ENCODE assay signal across 8 cellular contexts in the genomic region with DNA sequence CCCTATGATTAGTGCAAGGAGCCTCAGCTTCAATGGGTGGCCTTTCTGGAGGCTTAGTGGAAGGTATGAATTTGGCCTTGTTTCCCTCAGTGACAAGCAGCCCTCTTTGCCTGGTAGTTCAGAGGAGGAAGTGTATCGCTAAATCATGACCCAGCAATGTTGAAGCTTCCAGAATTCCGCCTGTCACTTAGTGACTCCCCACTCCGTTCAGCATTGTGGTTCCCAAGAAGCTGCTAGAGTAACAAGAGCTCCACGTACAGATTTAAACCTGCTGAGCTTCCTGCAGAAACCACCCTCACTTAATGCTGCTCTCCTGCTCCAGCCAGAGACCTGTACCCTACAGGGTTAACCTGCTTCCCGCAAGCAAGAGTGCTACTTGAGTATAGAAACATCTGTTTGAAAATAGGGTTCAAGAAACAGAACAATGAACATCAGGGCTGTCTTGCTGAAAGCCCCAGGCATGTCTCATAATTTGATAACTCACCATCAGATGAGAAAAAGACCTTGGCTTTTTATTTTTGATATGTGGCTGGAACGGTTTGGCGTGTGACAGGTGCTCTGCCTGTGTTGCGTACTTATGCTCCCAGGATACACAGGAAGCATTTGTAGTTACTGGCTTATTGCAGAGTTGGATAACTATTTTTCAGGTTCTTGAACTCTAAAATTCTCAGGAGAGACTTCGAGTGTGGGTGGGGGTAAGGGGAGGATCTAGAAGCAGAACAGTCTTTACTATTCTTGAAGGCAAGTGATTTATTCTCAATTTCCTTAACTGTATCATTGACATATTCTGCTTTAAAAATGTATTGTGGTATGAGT.
A peak's percentile ranks its signal among the peaks of the same experiment; 100 is the strongest.
DNase-seq lines count a peak whose midpoint lies in the region; ATAC-seq and TF ChIP-seq lines count a peak whose summit lies in the region.

No MANE protein-coding gene starts in this region.

- intact Hi-C loops in MCF 10A (cut with micrococcal nuclease) (loop anchor here (5.0 kb wide), 2 partner anchors 115 to 300 kb away; no protein-coding TSS in a partner anchor), mammary epithelial cell (cut with micrococcal nuclease) (no loop called here), colonic mucosa (cut with DNase I) (loop anchor here (10.0 kb wide), 1 partner anchor 263 kb away; no protein-coding TSS in a partner anchor), vagina (cut with DNase I) (loop anchor here (5.0 kb wide), 1 partner anchor 280 kb away; no protein-coding TSS in a partner anchor)

- 95% methylated on average over 8 of the region's 9 CpGs for WGBS in mammary epithelial cell (ENCODE audit: low coverage, missing lambda C conversion rate)

- H3K27me3 Mint-ChIP-seq in MCF 10A (ENCODE audit: insufficient read depth, unreplicated experiment) (no peaks in the 10 kb centered on the region), mesothelial cell of epicardium (ENCODE audit: low read depth) (no peaks in the 10 kb centered on the region)

- peaks cover 22% of the 10 kb centered on the region for H3K27me3 ChIP-seq in mammary epithelial cell (ENCODE audit: insufficient read depth, low read length)
- H3K27me3 ChIP-seq in colonic mucosa, result no peaks in the 10 kb centered on the region
- H3K27me3 ChIP-seq in vagina, result no peaks in the 10 kb centered on the region

- no peak overlapping the region for H2AFZ ChIP-seq in mammary epithelial cell (ENCODE audit: low read depth, low read length)

- H3K79me2 ChIP-seq in mammary epithelial cell (ENCODE audit: insufficient read depth, low read length), result no peaks in the 10 kb centered on the region

- H3K4me1 Mint-ChIP-seq in MCF 10A (ENCODE audit: insufficient read depth, unreplicated experiment) (peaks cover 30% of the 10 kb centered on the region), mesothelial cell of epicardium (peaks cover 39% of the 10 kb centered on the region)

- H3K9me3 ChIP-seq in mammary epithelial cell (replicated peaks; ENCODE audit: insufficient read depth, low read length), result no peaks in the 10 kb centered on the region
- no peaks in the 10 kb centered on the region for H3K9me3 ChIP-seq in colonic mucosa
- H3K9me3 ChIP-seq in vagina, result no peaks in the 10 kb centered on the region

- H3K4me3 Mint-ChIP-seq in MCF 10A (ENCODE audit: unreplicated experiment) (peak overlapping the region; percentile 89), mesothelial cell of epicardium (peak overlapping the region; percentile 83)

- no TSS peak for BruUV-seq in MCF 10A (replicated peaks; lab: Mats Ljungman, UMichigan)
- no TSS peak for BruUV-seq in mammary epithelial cell (replicated peaks; lab: Mats Ljungman, UMichigan)

- peak overlapping the region; percentile 83 for H3K27ac Mint-ChIP-seq in MCF 10A (ENCODE audit: low read depth, unreplicated experiment)
- H3K27ac Mint-ChIP-seq in mesothelial cell of epicardium, result peak overlapping the region; percentile 41

- no peak overlapping the region for H3K4me3 ChIP-seq in mammary epithelial cell (replicated peaks in 1 of 3; ENCODE audit: insufficient read depth in 1 of 3, low read depth in 2 of 3, low read length in 3 of 3)
- H3K4me3 ChIP-seq in colonic mucosa, result peak overlapping the region; percentile 71
- peak overlapping the region; percentile 72 to 76 for H3K4me3 ChIP-seq in vagina

- TF ChIP-seq CTCF in MCF 10A (IDR thresholded peaks at IDR 0.05; ENCODE audit: unreplicated experiment) (no peak), mammary epithelial cell (conservative IDR thresholded peaks at IDR 0.05 in 1 of 2, IDR thresholded peaks at IDR 0.05 in 1 of 2; ENCODE audit: extremely low read depth in 1 of 2, insufficient read depth in 1 of 2, low read depth in 1 of 2, low read length in 2 of 2) (no peak), colonic mucosa (IDR thresholded peaks at IDR 0.05) (no peak), mesothelial cell of epicardium (IDR thresholded peaks at IDR 0.05; ENCODE audit: unreplicated experiment) (no peak), vagina (IDR thresholded peaks at IDR 0.05) (no peak)

- CTCF ChIA-PET in MCF 10A (lab: Yijun Ruan, JAX) (interaction anchor here (0.6 to 1.5 kb wide), 4 partner anchors 61 to 680 kb away, joined by 3 to 4 read pairs (median 4); no protein-coding TSS in a partner anchor), mammary epithelial cell (lab: Charles Lee; ENCODE audit: low non-redundant PET) (interaction anchor here (0.6 kb wide), 1 partner anchor 26 kb away, joined by 3 read pairs; no protein-coding TSS in a partner anchor)

- H3K27ac ChIP-seq in mammary epithelial cell (ENCODE audit: insufficient read depth, low read depth, low read length) (no peak overlapping the region), colonic mucosa (peak overlapping the region; percentile 12), vagina (peak overlapping the region; percentile 63)

- no peak for TF ChIP-seq POLR2A in vagina (IDR thresholded peaks at IDR 0.05)

- H3K36me3 Mint-ChIP-seq in MCF 10A (ENCODE audit: insufficient read depth, unreplicated experiment) (no peaks in the 10 kb centered on the region), mesothelial cell of epicardium (no peaks in the 10 kb centered on the region)

- in situ Hi-C loops in mammary epithelial cell (cut with MboI; ENCODE audit: low sequenced_read_pairs in 2 of 2), result no loop called here

- ATAC-seq in HG03196 (IDR thresholded peaks at IDR 0.05; ENCODE audit: unreplicated experiment) (no peak), GM18873 (IDR thresholded peaks at IDR 0.05; ENCODE audit: low FRiP score, unreplicated experiment) (no peak), GM21717 (IDR thresholded peaks at IDR 0.05; ENCODE audit: unreplicated experiment) (no peak)

- dilution Hi-C loops in mammary epithelial cell (cut with HindIII; ENCODE audit: low sequenced_read_pairs), result no loop called here

- DNase-seq in MCF 10A (ENCODE audit: unreplicated experiment), result no peak
- no peak for DNase-seq in mammary epithelial cell
- DNase-seq in colonic mucosa, result no peak
- no peak for DNase-seq in mesothelial cell of epicardium (ENCODE audit: low spot score in 2 of 2, unreplicated experiment in 2 of 2)
- no peak for DNase-seq in vagina (ENCODE audit: extremely low spot score in 2 of 2)

- H3K9me3 Mint-ChIP-seq in MCF 10A (ENCODE audit: unreplicated experiment) (no peaks in the 10 kb centered on the region), mesothelial cell of epicardium (no peaks in the 10 kb centered on the region)

- POLR2A ChIA-PET in MCF 10A (lab: Yijun Ruan, JAX), result interaction anchor here (0.7 to 1.7 kb wide), 6 partner anchors 12 to 213 kb away, joined by 3 to 5 read pairs (median 4); no protein-coding TSS in a partner anchor

- peaks cover 11% of the 10 kb centered on the region for H3K4me1 ChIP-seq in mammary epithelial cell (ENCODE audit: insufficient read depth, low read length)
- no peaks in the 10 kb centered on the region for H3K4me1 ChIP-seq in colonic mucosa
- peaks cover 31% of the 10 kb centered on the region for H3K4me1 ChIP-seq in vagina

- H4K20me1 ChIP-seq in mammary epithelial cell (ENCODE audit: insufficient read depth, low read length), result no peaks in the 10 kb centered on the region

- H3K9ac ChIP-seq in mammary epithelial cell (ENCODE audit: insufficient read depth, low read length), result no peak overlapping the region
- peak overlapping the region; percentile 0 to 76 for H3K9ac ChIP-seq in colonic mucosa (ENCODE audit: low read depth in 2 of 2, low read length in 2 of 2)

- H3K36me3 ChIP-seq in mammary epithelial cell (ENCODE audit: insufficient read depth, low read length) (no peaks in the 10 kb centered on the region), colonic mucosa (no peaks in the 10 kb centered on the region), vagina (no peaks in the 10 kb centered on the region)

- no peak overlapping the region for H3K4me2 ChIP-seq in mammary epithelial cell (ENCODE audit: insufficient read depth, low read depth, low read length)

Comparison
In these comparisons a context has a peak if more than half of its experiments do, and no peak if none do; other contexts are left out.
1. H3K4me3 ChIP-seq: peak in colonic mucosa (single experiment) and vagina (2 of 2); none in mammary epithelial cell (0 of 3).